Comparison of ENCODE assay signal across 24 cellular contexts in genomic region chr5:2863133-2863532, GRCh38.
"Had no signal": no experiment of that assay in that cellular context is flagged by ENCODE, and none has a peak within 500 bp of the region (broad histone marks: within the 10 kb centered on the region; RNA-seq: fewer than 3 reads in every experiment).

No MANE protein-coding gene starts in this region.

- H3K27me3 ChIP-seq: pancreas, right lobe of liver, stomach, thyroid gland, tibial nerve, vagina had no signal

- H3K9me3 ChIP-seq: pancreas, psoas muscle, right lobe of liver, thoracic aorta, thyroid gland, vagina had no signal

- ATAC-seq: naive thymus-derived CD8-positive, alpha-beta T cell; natural killer cell treated with Interleukin-12 subunit alpha and Interleukin-12 subunit beta and Interleukin-15 and Interleukin-18, amount 100 ng/mL, for 72 hours; pancreas; psoas muscle; right cardiac atrium; right lobe of liver; stimulated activated effector memory CD8-positive, alpha-beta T cell treated with anti-CD3 and anti-CD28 coated beads, Interleukin-12 subunit alpha, Interleukin-12 subunit beta, amount 100 ng/mL, for 72 hours; stimulated activated naive B cell treated with anti-CD40 and anti-IgM and Interleukin-4, amounts not matched to agents 10 μg/mL and 1 μg/mL and 100 μg/mL, for 72 hours had no signal

- H3K4me3 ChIP-seq: pancreas, psoas muscle, right lobe of liver, sigmoid colon, stomach, thoracic aorta, thyroid gland, tibial nerve, vagina had no signal

- DNase-seq: naive B cell; naive thymus-derived CD8-positive, alpha-beta T cell; nephron progenitor cell; occipital lobe; pancreas; psoas muscle; right cardiac atrium; right lobe of liver; small intestine; stimulated activated CD4-positive, alpha-beta T cell treated with anti-CD3 and anti-CD28 coated beads, Interleukin-15, amount 100 ng/mL, for 24 hours; stimulated activated CD4-positive, alpha-beta T cell treated with anti-CD3 and anti-CD28 coated beads, Interleukin-2, amount 100 ng/mL, for 24 hours; stimulated activated CD4-positive, alpha-beta T cell treated with anti-CD3 and anti-CD28 coated beads, Interleukin-2, amount 100 ng/mL, for 48 hours; stimulated activated CD4-positive, alpha-beta T cell treated with anti-CD3 and anti-CD28 coated beads, Interleukin-4, amount 100 ng/mL, for 24 hours; stimulated activated naive B cell treated with anti-CD40 and anti-IgM and Interleukin-4, amounts not matched to agents 10 μg/mL and 1 μg/mL and 100 μg/mL, for 72 hours; stimulated activated naive CD4-positive, alpha-beta T cell treated with Interleukin-2 at 50 U/mL for 16 hours; stomach; thyroid gland; trophoblast cell had no signal

- H3K27ac ChIP-seq: pancreas, psoas muscle, right lobe of liver, sigmoid colon, stomach, thoracic aorta, thyroid gland, tibial nerve, vagina had no signal

- H3K4me1 ChIP-seq: pancreas, psoas muscle, right lobe of liver, sigmoid colon, stomach, thyroid gland, tibial nerve, vagina had no signal

- H3K36me3 ChIP-seq: pancreas, right lobe of liver, sigmoid colon, stomach, thoracic aorta, thyroid gland, tibial nerve, vagina had no signal
